In the genomic region with DNA sequence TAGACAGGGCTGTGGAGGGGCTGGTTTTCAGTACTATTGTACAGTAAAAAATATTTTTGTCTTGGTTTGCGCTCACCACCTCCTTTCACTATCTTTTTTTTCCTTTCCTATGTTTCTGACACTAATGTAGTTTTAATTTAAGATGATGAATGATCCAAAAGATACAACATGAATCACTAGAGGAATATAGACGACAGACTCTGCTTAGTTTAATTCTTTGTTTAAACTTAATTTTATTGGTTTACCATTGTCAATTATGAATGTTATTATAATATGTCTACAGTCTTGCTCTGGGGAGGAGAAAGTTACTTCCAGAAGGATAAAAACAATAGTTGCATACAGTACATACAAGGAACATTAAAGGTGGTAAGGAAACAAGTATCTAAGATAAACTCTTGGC, we compare ENCODE assay signal across 3 cellular contexts.
A peak's percentile ranks its signal among the peaks of the same experiment; 100 is the strongest.
TF ChIP-seq lines count a peak whose summit lies in the region.

No MANE protein-coding gene starts in this region.

TF ChIP-seq in SK-N-SH treated with all-trans-retinoic acid at 6 μM for 48 hours, 23 proteins besides CTCF, POLR2A, EP300 and RAD21:
- no peak for TF ChIP-seq TCF4 (CRISPR knock-in tag; IDR thresholded peaks at IDR 0.05; ENCODE audit: borderline replicate concordance)
- TF ChIP-seq ZC3H10 (CRISPR knock-in tag; IDR thresholded peaks at IDR 0.05) = no peak
- TF ChIP-seq ISL1 (CRISPR knock-in tag; IDR thresholded peaks at IDR 0.05) = peak; percentile 83
- no peak for TF ChIP-seq SNAI2 (CRISPR knock-in tag; IDR thresholded peaks at IDR 0.05)

TF ChIP-seq in SK-N-SH, 30 proteins besides CTCF, POLR2A, EP300 and RAD21:
- TF ChIP-seq, protein P1, sequence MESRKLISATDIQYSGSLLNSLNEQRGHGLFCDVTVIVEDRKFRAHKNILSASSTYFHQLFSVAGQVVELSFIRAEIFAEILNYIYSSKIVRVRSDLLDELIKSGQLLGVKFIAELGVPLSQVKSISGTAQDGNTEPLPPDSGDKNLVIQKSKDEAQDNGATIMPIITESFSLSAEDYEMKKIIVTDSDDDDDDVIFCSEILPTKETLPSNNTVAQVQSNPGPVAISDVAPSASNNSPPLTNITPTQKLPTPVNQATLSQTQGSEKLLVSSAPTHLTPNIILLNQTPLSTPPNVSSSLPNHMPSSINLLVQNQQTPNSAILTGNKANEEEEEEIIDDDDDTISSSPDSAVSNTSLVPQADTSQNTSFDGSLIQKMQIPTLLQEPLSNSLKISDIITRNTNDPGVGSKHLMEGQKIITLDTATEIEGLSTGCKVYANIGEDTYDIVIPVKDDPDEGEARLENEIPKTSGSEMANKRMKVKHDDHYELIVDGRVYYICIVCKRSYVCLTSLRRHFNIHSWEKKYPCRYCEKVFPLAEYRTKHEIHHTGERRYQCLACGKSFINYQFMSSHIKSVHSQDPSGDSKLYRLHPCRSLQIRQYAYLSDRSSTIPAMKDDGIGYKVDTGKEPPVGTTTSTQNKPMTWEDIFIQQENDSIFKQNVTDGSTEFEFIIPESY (IDR thresholded peaks at IDR 0.05; ENCODE audit: borderline replicate concordance, low read depth) = no peak
- TF ChIP-seq CHD2 (IDR thresholded peaks at IDR 0.05; ENCODE audit: low read length, partially characterized antibody) = no peak

TF ChIP-seq in H1, 55 proteins besides CTCF, POLR2A, EP300 and RAD21:
- TF ChIP-seq FOSL1 (IDR thresholded peaks at IDR 0.05; ENCODE audit: insufficient read depth, low read depth, low read length) = no peak
- TF ChIP-seq, protein P2, sequence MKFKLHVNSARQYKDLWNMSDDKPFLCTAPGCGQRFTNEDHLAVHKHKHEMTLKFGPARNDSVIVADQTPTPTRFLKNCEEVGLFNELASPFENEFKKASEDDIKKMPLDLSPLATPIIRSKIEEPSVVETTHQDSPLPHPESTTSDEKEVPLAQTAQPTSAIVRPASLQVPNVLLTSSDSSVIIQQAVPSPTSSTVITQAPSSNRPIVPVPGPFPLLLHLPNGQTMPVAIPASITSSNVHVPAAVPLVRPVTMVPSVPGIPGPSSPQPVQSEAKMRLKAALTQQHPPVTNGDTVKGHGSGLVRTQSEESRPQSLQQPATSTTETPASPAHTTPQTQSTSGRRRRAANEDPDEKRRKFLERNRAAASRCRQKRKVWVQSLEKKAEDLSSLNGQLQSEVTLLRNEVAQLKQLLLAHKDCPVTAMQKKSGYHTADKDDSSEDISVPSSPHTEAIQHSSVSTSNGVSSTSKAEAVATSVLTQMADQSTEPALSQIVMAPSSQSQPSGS (IDR thresholded peaks at IDR 0.05; ENCODE audit: low read length) = no peak
- TF ChIP-seq POU5F1 (IDR thresholded peaks at IDR 0.05; ENCODE audit: low read depth, low read length) = no peak
- no peak for TF ChIP-seq EZH2 (IDR thresholded peaks at IDR 0.05; ENCODE audit: low read depth, low read length, severe bottlenecking)
- no peak for TF ChIP-seq NANOG (IDR thresholded peaks at IDR 0.05; ENCODE audit: insufficient read depth, low read depth, low read length, poor library complexity, severe bottlenecking)
- no peak for TF ChIP-seq BACH1 (IDR thresholded peaks at IDR 0.05; ENCODE audit: low read length)
- no peak for TF ChIP-seq KDM4A (IDR thresholded peaks at IDR 0.05; ENCODE audit: low read depth, low read length, severe bottlenecking)
- no peak for TF ChIP-seq BCL11A (IDR thresholded peaks at IDR 0.05; ENCODE audit: low read depth in 2 of 2, low read length in 2 of 2)
- no peak for TF ChIP-seq RBBP5 (IDR thresholded peaks at IDR 0.05; ENCODE audit: borderline replicate concordance, low read depth, low read length)
- TF ChIP-seq HDAC2 (IDR thresholded peaks at IDR 0.05; ENCODE audit: borderline replicate concordance in 1 of 2, low read depth in 2 of 2, low read length in 2 of 2) = no peak
- no peak for TF ChIP-seq JUND (IDR thresholded peaks at IDR 0.05; ENCODE audit: low read length)
- no peak for TF ChIP-seq SIRT6 (IDR thresholded peaks at IDR 0.05; ENCODE audit: low read length)
- TF ChIP-seq ASH2L (IDR thresholded peaks at IDR 0.05; ENCODE audit: low read length) = no peak
- no peak for TF ChIP-seq PHF8 (conservative IDR thresholded peaks at IDR 0.05; ENCODE audit: low read depth, low read length)
- TF ChIP-seq CBX5 (IDR thresholded peaks at IDR 0.05; ENCODE audit: low read depth, low read length) = no peak
- no peak for TF ChIP-seq SAP30 (IDR thresholded peaks at IDR 0.05; ENCODE audit: insufficient read depth, insufficient replicate concordance, low read length)
TF ChIP-seq in H1: peak in this region for 0.
